ENCODE assay signal across 9 cellular contexts in genomic region chr13:42876810-42877550, GRCh38.
DNase-seq lines count a peak whose midpoint lies in the region; ATAC-seq and TF ChIP-seq lines count a peak whose summit lies in the region.
"Had no signal": no experiment of that assay in that cellular context is flagged by ENCODE, and none has a peak within 500 bp of the region (broad histone marks: within the 10 kb centered on the region; RNA-seq: fewer than 3 reads in every experiment).

No MANE protein-coding gene starts in this region.

- peak overlapping the region; percentile 57 for H3K27ac Mint-ChIP-seq in activated T-cell treated with anti-CD3 and anti-CD28 coated beads, Interleukin-2, amount 50 U/mL, for 24 hours

- no peak for ATAC-seq in aorta (ENCODE audit: low FRiP score)

- H3K36me3 ChIP-seq in aorta (ENCODE audit: control insufficient read depth in 1 of 2, insufficient read depth in 2 of 2, low read length in 1 of 2), result no peaks in the 10 kb centered on the region
- H3K36me3 ChIP-seq: upper lobe of left lung had no signal

- H3K4me3 Mint-ChIP-seq in activated T-cell treated with anti-CD3 and anti-CD28 coated beads, Interleukin-2, amount 50 U/mL, for 24 hours, result no peak overlapping the region

- no peaks in the 10 kb centered on the region for H3K9me3 ChIP-seq in aorta (ENCODE audit: control insufficient read depth, low read length)
- H3K9me3 ChIP-seq: upper lobe of left lung had no signal

- no peaks in the 10 kb centered on the region for H3K27me3 ChIP-seq in aorta (ENCODE audit: control insufficient read depth in 1 of 2, insufficient read depth in 2 of 2, low read length in 1 of 2)
- H3K27me3 ChIP-seq: upper lobe of left lung had no signal

- intact Hi-C loops in cardiac septum (cut with DNase I) (no loop called here), aorta (cut with DNase I) (no loop called here)

- H3K4me1 Mint-ChIP-seq in activated T-cell treated with anti-CD3 and anti-CD28 coated beads, Interleukin-2, amount 50 U/mL, for 24 hours (ENCODE audit: low read depth), result peaks cover 19% of the 10 kb centered on the region

- no peak for DNase-seq in activated T-cell treated with anti-CD3 and anti-CD28 coated beads, Interleukin-2, amount 50 U/mL, for 24 hours
- DNase-seq in activated T-cell treated with anti-CD3 and anti-CD28 coated beads, Interleukin-2, amount 50 U/mL, for 48 hours, result no peak
- peak; percentile 15 for DNase-seq in NCI-H526 treated with DMSO at 0.1 percent for 48 hours (lab: John Stamatoyannopoulos, UW)
- DNase-seq in fibroblast of mammary gland (ENCODE audit: low read depth), result peak; percentile 87
- peak; percentile 41 for DNase-seq in stromal cell of bone marrow (ENCODE audit: low read depth)
- no peak for DNase-seq in cardiac septum (ENCODE audit: low spot score)
- no peak for DNase-seq in DMS153 treated with DMSO at 0.1 percent for 48 hours (lab: John Stamatoyannopoulos, UW; ENCODE audit: unreplicated experiment)
- no peak for DNase-seq in aorta
- DNase-seq: upper lobe of left lung had no signal

- H3K36me3 Mint-ChIP-seq in activated T-cell treated with anti-CD3 and anti-CD28 coated beads, Interleukin-2, amount 50 U/mL, for 24 hours (ENCODE audit: low read depth), result no peaks in the 10 kb centered on the region

- no peaks in the 10 kb centered on the region for H3K4me1 ChIP-seq in aorta (ENCODE audit: control insufficient read depth in 1 of 2, insufficient read depth in 2 of 2, low read length in 2 of 2)

- TF ChIP-seq CTCF in fibroblast of mammary gland (conservative IDR thresholded peaks at IDR 0.05; ENCODE audit: control insufficient read depth, insufficient read depth, low read depth, low read length), result no peak

- H3K27ac ChIP-seq in aorta (ENCODE audit: low read depth in 1 of 2, low read length in 2 of 2), result no peak overlapping the region
- H3K27ac ChIP-seq: upper lobe of left lung had no signal

- peaks cover 23% of the 10 kb centered on the region for H3K27me3 Mint-ChIP-seq in activated T-cell treated with anti-CD3 and anti-CD28 coated beads, Interleukin-2, amount 50 U/mL, for 24 hours

- H3K9me3 Mint-ChIP-seq in activated T-cell treated with anti-CD3 and anti-CD28 coated beads, Interleukin-2, amount 50 U/mL, for 24 hours, result no peaks in the 10 kb centered on the region

- 74 to 75% methylated on average over 6 of the region's 6 CpGs for WGBS in aorta, 2 donors

- H3K4me3 ChIP-seq in fibroblast of mammary gland (ENCODE audit: control insufficient read depth, low read depth, low read length) (no peak overlapping the region), aorta (ENCODE audit: low read length in 2 of 2) (no peak overlapping the region)
- H3K4me3 ChIP-seq: upper lobe of left lung had no signal

Comparison
In these comparisons a context has a peak if more than half of its experiments do, and no peak if none do; other contexts are left out.
1. DNase-seq: peak in NCI-H526 treated with DMSO at 0.1 percent for 48 hours (single experiment), fibroblast of mammary gland (single experiment) and stromal cell of bone marrow (single experiment); none in activated T-cell treated with anti-CD3 and anti-CD28 coated beads, Interleukin-2, amount 50 U/mL, for 24 hours (single experiment), activated T-cell treated with anti-CD3 and anti-CD28 coated beads, Interleukin-2, amount 50 U/mL, for 48 hours (0 of 2), cardiac septum (single experiment), DMS153 treated with DMSO at 0.1 percent for 48 hours (single experiment) and aorta (0 of 2).